1 cellular context compared by ENCODE assay signal in genomic region chr6:112362027-112362795, GRCh38.
TF ChIP-seq lines count a peak whose summit lies in the region.

No MANE protein-coding gene starts in this region.

TF ChIP-seq in IMR-90, 13 proteins besides CTCF, POLR2A, EP300 and RAD21 (continued from another document):
- no peak for TF ChIP-seq USF2 (IDR thresholded peaks at IDR 0.05; ENCODE audit: low read depth, low read length)
- no peak for TF ChIP-seq NFE2L2 (IDR thresholded peaks at IDR 0.05; ENCODE audit: low read depth, low read length)
- TF ChIP-seq MXI1 (IDR thresholded peaks at IDR 0.05; ENCODE audit: borderline replicate concordance, low read depth, low read length) = no peak
- no peak for TF ChIP-seq MAZ (IDR thresholded peaks at IDR 0.05; ENCODE audit: borderline replicate concordance, low read depth, low read length)
- TF ChIP-seq ELK1 (IDR thresholded peaks at IDR 0.05; ENCODE audit: borderline replicate concordance, low read depth, low read length) = no peak
- no peak for TF ChIP-seq FOS (IDR thresholded peaks at IDR 0.05; ENCODE audit: low read depth, low read length)
